In genomic region chr4:53929311-53929710, GRCh38 we compare ENCODE assay signal across 6 cellular contexts.
"Had no signal": no experiment of that assay in that cellular context is flagged by ENCODE, and none has a peak within 500 bp of the region (broad histone marks: within the 10 kb centered on the region; RNA-seq: fewer than 3 reads in every experiment).

No MANE protein-coding gene starts in this region.

- H3K27me3 ChIP-seq: ascending aorta, cardiac muscle cell, suprapubic skin, vagina had no signal

- H3K4me1 ChIP-seq: transverse colon, vagina had no signal

- H3K27ac ChIP-seq: ascending aorta, cardiac muscle cell, suprapubic skin, transverse colon, vagina had no signal

- H3K9me3 ChIP-seq: ascending aorta, suprapubic skin, transverse colon, vagina had no signal

- H3K4me3 ChIP-seq: ascending aorta, cardiac muscle cell, lung, suprapubic skin, transverse colon, vagina had no signal

- H3K36me3 ChIP-seq: ascending aorta, cardiac muscle cell, suprapubic skin, transverse colon, vagina had no signal
